In the genomic region with DNA sequence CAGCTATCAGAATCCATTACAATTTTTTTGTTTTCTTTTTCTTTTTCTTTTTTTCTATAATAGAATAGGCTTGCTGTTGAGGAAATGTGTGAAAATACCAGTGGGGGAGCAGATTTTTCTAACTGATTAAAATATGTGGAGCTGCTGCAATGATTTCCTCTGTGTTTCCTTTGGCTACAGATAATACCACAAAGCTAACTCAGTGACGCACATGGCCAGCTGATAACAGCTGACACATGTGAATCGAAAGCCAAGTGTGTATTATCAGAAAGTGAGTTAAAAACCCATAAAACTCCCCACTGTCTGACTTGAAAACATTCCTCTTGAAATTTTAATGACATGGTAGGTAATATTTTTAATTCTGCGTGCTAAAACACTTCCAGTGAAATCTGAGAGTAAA, we compare ENCODE assay signal across 1 cellular context.
TF ChIP-seq lines count a peak whose summit lies in the region.

No MANE protein-coding gene starts in this region.

TF ChIP-seq in K562, 482 proteins besides CTCF, POLR2A, EP300 and RAD21 (continued from another document and continues in another):
- TF ChIP-seq, protein P1, sequence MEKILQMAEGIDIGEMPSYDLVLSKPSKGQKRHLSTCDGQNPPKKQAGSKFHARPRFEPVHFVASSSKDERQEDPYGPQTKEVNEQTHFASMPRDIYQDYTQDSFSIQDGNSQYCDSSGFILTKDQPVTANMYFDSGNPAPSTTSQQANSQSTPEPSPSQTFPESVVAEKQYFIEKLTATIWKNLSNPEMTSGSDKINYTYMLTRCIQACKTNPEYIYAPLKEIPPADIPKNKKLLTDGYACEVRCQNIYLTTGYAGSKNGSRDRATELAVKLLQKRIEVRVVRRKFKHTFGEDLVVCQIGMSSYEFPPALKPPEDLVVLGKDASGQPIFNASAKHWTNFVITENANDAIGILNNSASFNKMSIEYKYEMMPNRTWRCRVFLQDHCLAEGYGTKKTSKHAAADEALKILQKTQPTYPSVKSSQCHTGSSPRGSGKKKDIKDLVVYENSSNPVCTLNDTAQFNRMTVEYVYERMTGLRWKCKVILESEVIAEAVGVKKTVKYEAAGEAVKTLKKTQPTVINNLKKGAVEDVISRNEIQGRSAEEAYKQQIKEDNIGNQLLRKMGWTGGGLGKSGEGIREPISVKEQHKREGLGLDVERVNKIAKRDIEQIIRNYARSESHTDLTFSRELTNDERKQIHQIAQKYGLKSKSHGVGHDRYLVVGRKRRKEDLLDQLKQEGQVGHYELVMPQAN (IDR thresholded peaks at IDR 0.05; ENCODE audit: borderline replicate concordance), result no peak
- TF ChIP-seq NCOA1 (IDR thresholded peaks at IDR 0.05; ENCODE audit: low read depth), result no peak
- TF ChIP-seq, protein P2, sequence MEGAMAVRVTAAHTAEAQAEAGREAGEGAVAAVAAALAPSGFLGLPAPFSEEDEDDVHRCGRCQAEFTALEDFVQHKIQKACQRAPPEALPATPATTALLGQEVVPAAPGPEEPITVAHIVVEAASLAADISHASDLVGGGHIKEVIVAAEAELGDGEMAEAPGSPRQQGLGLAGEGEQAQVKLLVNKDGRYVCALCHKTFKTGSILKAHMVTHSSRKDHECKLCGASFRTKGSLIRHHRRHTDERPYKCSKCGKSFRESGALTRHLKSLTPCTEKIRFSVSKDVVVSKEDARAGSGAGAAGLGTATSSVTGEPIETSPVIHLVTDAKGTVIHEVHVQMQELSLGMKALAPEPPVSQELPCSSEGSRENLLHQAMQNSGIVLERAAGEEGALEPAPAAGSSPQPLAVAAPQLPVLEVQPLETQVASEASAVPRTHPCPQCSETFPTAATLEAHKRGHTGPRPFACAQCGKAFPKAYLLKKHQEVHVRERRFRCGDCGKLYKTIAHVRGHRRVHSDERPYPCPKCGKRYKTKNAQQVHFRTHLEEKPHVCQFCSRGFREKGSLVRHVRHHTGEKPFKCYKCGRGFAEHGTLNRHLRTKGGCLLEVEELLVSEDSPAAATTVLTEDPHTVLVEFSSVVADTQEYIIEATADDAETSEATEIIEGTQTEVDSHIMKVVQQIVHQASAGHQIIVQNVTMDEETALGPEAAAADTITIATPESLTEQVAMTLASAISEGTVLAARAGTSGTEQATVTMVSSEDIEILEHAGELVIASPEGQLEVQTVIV (CRISPR knock-in tag; IDR thresholded peaks at IDR 0.05; ENCODE audit: borderline replicate concordance), result no peak
- no peak for TF ChIP-seq NR1H2 (CRISPR knock-in tag; IDR thresholded peaks at IDR 0.05)
- TF ChIP-seq BRF1 (IDR thresholded peaks at IDR 0.05; ENCODE audit: borderline replicate concordance, extremely low read depth, insufficient read length), result no peak
- no peak for TF ChIP-seq ERF (CRISPR knock-in tag; IDR thresholded peaks at IDR 0.05)
- TF ChIP-seq, protein P3, sequence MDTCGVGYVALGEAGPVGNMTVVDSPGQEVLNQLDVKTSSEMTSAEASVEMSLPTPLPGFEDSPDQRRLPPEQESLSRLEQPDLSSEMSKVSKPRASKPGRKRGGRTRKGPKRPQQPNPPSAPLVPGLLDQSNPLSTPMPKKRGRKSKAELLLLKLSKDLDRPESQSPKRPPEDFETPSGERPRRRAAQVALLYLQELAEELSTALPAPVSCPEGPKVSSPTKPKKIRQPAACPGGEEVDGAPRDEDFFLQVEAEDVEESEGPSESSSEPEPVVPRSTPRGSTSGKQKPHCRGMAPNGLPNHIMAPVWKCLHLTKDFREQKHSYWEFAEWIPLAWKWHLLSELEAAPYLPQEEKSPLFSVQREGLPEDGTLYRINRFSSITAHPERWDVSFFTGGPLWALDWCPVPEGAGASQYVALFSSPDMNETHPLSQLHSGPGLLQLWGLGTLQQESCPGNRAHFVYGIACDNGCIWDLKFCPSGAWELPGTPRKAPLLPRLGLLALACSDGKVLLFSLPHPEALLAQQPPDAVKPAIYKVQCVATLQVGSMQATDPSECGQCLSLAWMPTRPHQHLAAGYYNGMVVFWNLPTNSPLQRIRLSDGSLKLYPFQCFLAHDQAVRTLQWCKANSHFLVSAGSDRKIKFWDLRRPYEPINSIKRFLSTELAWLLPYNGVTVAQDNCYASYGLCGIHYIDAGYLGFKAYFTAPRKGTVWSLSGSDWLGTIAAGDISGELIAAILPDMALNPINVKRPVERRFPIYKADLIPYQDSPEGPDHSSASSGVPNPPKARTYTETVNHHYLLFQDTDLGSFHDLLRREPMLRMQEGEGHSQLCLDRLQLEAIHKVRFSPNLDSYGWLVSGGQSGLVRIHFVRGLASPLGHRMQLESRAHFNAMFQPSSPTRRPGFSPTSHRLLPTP (IDR thresholded peaks at IDR 0.05; ENCODE audit: borderline replicate concordance, extremely low read depth, insufficient read length), result no peak
- TF ChIP-seq, protein P4, sequence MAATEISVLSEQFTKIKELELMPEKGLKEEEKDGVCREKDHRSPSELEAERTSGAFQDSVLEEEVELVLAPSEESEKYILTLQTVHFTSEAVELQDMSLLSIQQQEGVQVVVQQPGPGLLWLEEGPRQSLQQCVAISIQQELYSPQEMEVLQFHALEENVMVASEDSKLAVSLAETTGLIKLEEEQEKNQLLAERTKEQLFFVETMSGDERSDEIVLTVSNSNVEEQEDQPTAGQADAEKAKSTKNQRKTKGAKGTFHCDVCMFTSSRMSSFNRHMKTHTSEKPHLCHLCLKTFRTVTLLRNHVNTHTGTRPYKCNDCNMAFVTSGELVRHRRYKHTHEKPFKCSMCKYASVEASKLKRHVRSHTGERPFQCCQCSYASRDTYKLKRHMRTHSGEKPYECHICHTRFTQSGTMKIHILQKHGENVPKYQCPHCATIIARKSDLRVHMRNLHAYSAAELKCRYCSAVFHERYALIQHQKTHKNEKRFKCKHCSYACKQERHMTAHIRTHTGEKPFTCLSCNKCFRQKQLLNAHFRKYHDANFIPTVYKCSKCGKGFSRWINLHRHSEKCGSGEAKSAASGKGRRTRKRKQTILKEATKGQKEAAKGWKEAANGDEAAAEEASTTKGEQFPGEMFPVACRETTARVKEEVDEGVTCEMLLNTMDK (IDR thresholded peaks at IDR 0.05; ENCODE audit: borderline replicate concordance, insufficient read depth, low read depth, low read length, poor library complexity, severe bottlenecking), result no peak
- TF ChIP-seq PYGO2 (tag; IDR thresholded peaks at IDR 0.05), result peak; percentile 39; the same call in 1 of the 2 replicates
- TF ChIP-seq FOXJ2 (tag; IDR thresholded peaks at IDR 0.05), result peak; percentile 86
- TF ChIP-seq ZFP30 (CRISPR knock-in tag; IDR thresholded peaks at IDR 0.05; ENCODE audit: borderline replicate concordance), result no peak
- peak; percentile 10; the same call in 1 of the 2 replicates for TF ChIP-seq NCOR1 (IDR thresholded peaks at IDR 0.05)
- TF ChIP-seq ILF3 (IDR thresholded peaks at IDR 0.05; ENCODE audit: borderline replicate concordance), result no peak
- TF ChIP-seq PCBP1 (IDR thresholded peaks at IDR 0.05; ENCODE audit: low read depth, low read length, poor library complexity, severe bottlenecking), result no peak
- TF ChIP-seq, protein P5, sequence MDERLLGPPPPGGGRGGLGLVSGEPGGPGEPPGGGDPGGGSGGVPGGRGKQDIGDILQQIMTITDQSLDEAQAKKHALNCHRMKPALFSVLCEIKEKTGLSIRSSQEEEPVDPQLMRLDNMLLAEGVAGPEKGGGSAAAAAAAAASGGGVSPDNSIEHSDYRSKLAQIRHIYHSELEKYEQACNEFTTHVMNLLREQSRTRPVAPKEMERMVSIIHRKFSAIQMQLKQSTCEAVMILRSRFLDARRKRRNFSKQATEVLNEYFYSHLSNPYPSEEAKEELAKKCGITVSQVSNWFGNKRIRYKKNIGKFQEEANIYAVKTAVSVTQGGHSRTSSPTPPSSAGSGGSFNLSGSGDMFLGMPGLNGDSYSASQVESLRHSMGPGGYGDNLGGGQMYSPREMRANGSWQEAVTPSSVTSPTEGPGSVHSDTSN (CRISPR knock-in tag; IDR thresholded peaks at IDR 0.05; ENCODE audit: low read depth), result no peak
- TF ChIP-seq, protein P5 (tag; conservative IDR thresholded peaks at IDR 0.05; ENCODE audit: low read depth), result 0 out of 2 replicates have a peak, but pooled peaks have one; percentile 12
- TF ChIP-seq YBX1 (IDR thresholded peaks at IDR 0.05), result no peak
- no peak for TF ChIP-seq ETV1 (tag; conservative IDR thresholded peaks at IDR 0.05; ENCODE audit: low read depth)
- TF ChIP-seq, protein P6, sequence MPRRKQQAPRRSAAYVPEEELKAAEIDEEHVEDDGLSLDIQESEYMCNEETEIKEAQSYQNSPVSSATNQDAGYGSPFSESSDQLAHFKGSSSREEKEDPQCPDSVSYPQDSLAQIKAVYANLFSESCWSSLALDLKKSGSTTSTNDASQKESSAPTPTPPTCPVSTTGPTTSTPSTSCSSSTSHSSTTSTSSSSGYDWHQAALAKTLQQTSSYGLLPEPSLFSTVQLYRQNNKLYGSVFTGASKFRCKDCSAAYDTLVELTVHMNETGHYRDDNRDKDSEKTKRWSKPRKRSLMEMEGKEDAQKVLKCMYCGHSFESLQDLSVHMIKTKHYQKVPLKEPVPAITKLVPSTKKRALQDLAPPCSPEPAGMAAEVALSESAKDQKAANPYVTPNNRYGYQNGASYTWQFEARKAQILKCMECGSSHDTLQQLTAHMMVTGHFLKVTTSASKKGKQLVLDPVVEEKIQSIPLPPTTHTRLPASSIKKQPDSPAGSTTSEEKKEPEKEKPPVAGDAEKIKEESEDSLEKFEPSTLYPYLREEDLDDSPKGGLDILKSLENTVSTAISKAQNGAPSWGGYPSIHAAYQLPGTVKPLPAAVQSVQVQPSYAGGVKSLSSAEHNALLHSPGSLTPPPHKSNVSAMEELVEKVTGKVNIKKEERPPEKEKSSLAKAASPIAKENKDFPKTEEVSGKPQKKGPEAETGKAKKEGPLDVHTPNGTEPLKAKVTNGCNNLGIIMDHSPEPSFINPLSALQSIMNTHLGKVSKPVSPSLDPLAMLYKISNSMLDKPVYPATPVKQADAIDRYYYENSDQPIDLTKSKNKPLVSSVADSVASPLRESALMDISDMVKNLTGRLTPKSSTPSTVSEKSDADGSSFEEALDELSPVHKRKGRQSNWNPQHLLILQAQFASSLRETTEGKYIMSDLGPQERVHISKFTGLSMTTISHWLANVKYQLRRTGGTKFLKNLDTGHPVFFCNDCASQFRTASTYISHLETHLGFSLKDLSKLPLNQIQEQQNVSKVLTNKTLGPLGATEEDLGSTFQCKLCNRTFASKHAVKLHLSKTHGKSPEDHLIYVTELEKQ (CRISPR knock-in tag; IDR thresholded peaks at IDR 0.05), result no peak
- TF ChIP-seq, protein P7, sequence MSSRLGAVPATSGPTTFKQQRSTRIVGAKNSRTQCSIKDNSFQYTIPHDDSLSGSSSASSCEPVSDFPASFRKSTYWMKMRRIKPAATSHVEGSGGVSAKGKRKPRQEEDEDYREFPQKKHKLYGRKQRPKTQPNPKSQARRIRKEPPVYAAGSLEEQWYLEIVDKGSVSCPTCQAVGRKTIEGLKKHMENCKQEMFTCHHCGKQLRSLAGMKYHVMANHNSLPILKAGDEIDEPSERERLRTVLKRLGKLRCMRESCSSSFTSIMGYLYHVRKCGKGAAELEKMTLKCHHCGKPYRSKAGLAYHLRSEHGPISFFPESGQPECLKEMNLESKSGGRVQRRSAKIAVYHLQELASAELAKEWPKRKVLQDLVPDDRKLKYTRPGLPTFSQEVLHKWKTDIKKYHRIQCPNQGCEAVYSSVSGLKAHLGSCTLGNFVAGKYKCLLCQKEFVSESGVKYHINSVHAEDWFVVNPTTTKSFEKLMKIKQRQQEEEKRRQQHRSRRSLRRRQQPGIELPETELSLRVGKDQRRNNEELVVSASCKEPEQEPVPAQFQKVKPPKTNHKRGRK (tag; IDR thresholded peaks at IDR 0.05), result no peak
- TF ChIP-seq, protein P8, sequence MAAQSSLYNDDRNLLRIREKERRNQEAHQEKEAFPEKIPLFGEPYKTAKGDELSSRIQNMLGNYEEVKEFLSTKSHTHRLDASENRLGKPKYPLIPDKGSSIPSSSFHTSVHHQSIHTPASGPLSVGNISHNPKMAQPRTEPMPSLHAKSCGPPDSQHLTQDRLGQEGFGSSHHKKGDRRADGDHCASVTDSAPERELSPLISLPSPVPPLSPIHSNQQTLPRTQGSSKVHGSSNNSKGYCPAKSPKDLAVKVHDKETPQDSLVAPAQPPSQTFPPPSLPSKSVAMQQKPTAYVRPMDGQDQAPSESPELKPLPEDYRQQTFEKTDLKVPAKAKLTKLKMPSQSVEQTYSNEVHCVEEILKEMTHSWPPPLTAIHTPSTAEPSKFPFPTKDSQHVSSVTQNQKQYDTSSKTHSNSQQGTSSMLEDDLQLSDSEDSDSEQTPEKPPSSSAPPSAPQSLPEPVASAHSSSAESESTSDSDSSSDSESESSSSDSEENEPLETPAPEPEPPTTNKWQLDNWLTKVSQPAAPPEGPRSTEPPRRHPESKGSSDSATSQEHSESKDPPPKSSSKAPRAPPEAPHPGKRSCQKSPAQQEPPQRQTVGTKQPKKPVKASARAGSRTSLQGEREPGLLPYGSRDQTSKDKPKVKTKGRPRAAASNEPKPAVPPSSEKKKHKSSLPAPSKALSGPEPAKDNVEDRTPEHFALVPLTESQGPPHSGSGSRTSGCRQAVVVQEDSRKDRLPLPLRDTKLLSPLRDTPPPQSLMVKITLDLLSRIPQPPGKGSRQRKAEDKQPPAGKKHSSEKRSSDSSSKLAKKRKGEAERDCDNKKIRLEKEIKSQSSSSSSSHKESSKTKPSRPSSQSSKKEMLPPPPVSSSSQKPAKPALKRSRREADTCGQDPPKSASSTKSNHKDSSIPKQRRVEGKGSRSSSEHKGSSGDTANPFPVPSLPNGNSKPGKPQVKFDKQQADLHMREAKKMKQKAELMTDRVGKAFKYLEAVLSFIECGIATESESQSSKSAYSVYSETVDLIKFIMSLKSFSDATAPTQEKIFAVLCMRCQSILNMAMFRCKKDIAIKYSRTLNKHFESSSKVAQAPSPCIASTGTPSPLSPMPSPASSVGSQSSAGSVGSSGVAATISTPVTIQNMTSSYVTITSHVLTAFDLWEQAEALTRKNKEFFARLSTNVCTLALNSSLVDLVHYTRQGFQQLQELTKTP (IDR thresholded peaks at IDR 0.05; ENCODE audit: low read depth in 1 of 2, partially characterized antibody in 2 of 2), result no peak
- TF ChIP-seq, protein P9, sequence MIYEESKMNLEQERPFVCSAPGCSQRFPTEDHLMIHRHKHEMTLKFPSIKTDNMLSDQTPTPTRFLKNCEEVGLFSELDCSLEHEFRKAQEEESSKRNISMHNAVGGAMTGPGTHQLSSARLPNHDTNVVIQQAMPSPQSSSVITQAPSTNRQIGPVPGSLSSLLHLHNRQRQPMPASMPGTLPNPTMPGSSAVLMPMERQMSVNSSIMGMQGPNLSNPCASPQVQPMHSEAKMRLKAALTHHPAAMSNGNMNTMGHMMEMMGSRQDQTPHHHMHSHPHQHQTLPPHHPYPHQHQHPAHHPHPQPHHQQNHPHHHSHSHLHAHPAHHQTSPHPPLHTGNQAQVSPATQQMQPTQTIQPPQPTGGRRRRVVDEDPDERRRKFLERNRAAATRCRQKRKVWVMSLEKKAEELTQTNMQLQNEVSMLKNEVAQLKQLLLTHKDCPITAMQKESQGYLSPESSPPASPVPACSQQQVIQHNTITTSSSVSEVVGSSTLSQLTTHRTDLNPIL (CRISPR knock-in tag; IDR thresholded peaks at IDR 0.05), result no peak
- no peak for TF ChIP-seq CSDE1 (IDR thresholded peaks at IDR 0.05)
